In genomic region chr3:159174715-159175390, GRCh38 we compare ENCODE assay signal across 24 cellular contexts.
DNase-seq lines count a peak whose midpoint lies in the region; ATAC-seq, FAIRE-seq and TF ChIP-seq lines count a peak whose summit lies in the region.
"Had no signal": no experiment of that assay in that cellular context is flagged by ENCODE, and none has a peak within 500 bp of the region (broad histone marks: within the 10 kb centered on the region; RNA-seq: fewer than 3 reads in every experiment).

No MANE protein-coding gene starts in this region.

- DNase-seq in HepG2 (ENCODE audit: low spot score) = no peak
- DNase-seq in right lobe of liver = no peak
- no peak for DNase-seq in RWPE2 (ENCODE audit: low spot score)
- DNase-seq in foreskin keratinocyte = peak in 1 of 2 donors; percentile 71
- no peak for DNase-seq in prostate gland (ENCODE audit: low spot score)
- DNase-seq: ACHN; activated CD8-positive, alpha-beta T cell treated with anti-CD3 and anti-CD28 coated beads, Interleukin-2, amount 10 ng/mL, durations not matched to agents 7 days and 5 days; activated T-cell treated with anti-CD3 and anti-CD28 coated beads, Interleukin-2, amount 50 U/mL, for 72 hours; brain microvascular endothelial cell; cortex of kidney; hypothalamus; KBM-7; kidney; mesendoderm; NCI-H1105; NCI-H2107; NCI-H82; stimulated activated CD4-positive, alpha-beta T cell treated with anti-CD3 and anti-CD28 coated beads, Interleukin-4, amount 100 ng/mL, for 24 hours had no signal

- no peak for FAIRE-seq in HepG2 (lab: Jason Lieb, UNC)
- FAIRE-seq: GM12891, kidney had no signal

- no peak overlapping the region for H3K9ac ChIP-seq in HepG2 (ENCODE audit: insufficient read depth, low read depth, low read length)

- no peak overlapping the region for H3K4me2 ChIP-seq in HepG2 (ENCODE audit: low read depth, low read length)

- TF ChIP-seq EP300 in HepG2 (IDR thresholded peaks at IDR 0.05; ENCODE audit: low read depth in 2 of 2, low read length in 2 of 2) (no peak), HepG2 (CRISPR knock-in tag; IDR thresholded peaks at IDR 0.05; ENCODE audit: borderline replicate concordance) (no peak)

- H3K27ac ChIP-seq in HepG2 (ENCODE audit: extremely low read length, insufficient read depth, low read length) (no peak overlapping the region), right lobe of liver (no peak overlapping the region), RWPE2 (ENCODE audit: poor library complexity, severe bottlenecking) (no peak overlapping the region), foreskin keratinocyte (no peak overlapping the region), prostate gland (no peak overlapping the region)
- H3K27ac ChIP-seq: brain microvascular endothelial cell, HL-60 had no signal

- in situ Hi-C loops in HepG2 (cut with HindIII; ENCODE audit: extremely low pct_ligation_motif_present, low pct_unique_long_range_greater_than_20kb) = no loop called here

- BruUV-seq in HepG2 (replicated peaks; lab: Mats Ljungman, UMichigan) = no TSS peak

- 14% methylated on average over 3 of the region's 5 CpGs for WGBS in HepG2 (ENCODE audit: low lambda C conversion rate)
- 59% methylated on average over 5 of the region's 5 CpGs for WGBS in right lobe of liver (ENCODE audit: insufficient coverage, low coverage, low lambda C conversion rate, missing lambda C conversion rate)
- WGBS in prostate gland = 77% methylated on average over 5 of the region's 5 CpGs

- CTCF ChIA-PET in HepG2 (lab: Yijun Ruan, JAX; ENCODE audit: low intra/inter-chr PET ratio, low total read pairs) = no interaction called here

- H3K79me2 ChIP-seq in HepG2 (ENCODE audit: insufficient read depth, low read length) = no peaks in the 10 kb centered on the region

- no peaks in the 10 kb centered on the region for H4K20me1 ChIP-seq in HepG2 (ENCODE audit: insufficient read depth, low read length)

- H3K27me3 ChIP-seq in HepG2 (ENCODE audit: control insufficient read depth in 1 of 2, insufficient read depth in 2 of 2, low read length in 2 of 2) = no peaks in the 10 kb centered on the region
- H3K27me3 ChIP-seq in right lobe of liver = no peaks in the 10 kb centered on the region
- H3K27me3 ChIP-seq in RWPE2 (ENCODE audit: insufficient read depth, poor library complexity, severe bottlenecking) = no peaks in the 10 kb centered on the region
- no peaks in the 10 kb centered on the region for H3K27me3 ChIP-seq in foreskin keratinocyte
- no peaks in the 10 kb centered on the region for H3K27me3 ChIP-seq in prostate gland (replicated peaks; ENCODE audit: insufficient read depth)
- H3K27me3 ChIP-seq: brain microvascular endothelial cell had no signal

- H2AFZ ChIP-seq in HepG2 (ENCODE audit: low read length) = no peak overlapping the region

- H3K4me3 ChIP-seq in HepG2 (replicated peaks in 1 of 3; ENCODE audit: insufficient read depth in 1 of 3, low read depth in 2 of 3, low read length in 3 of 3) = no peak overlapping the region
- no peak overlapping the region for H3K4me3 ChIP-seq in right lobe of liver
- no peak overlapping the region for H3K4me3 ChIP-seq in RWPE2 (ENCODE audit: severe bottlenecking)
- H3K4me3 ChIP-seq in prostate gland = no peak overlapping the region

- H3K9me3 ChIP-seq in HepG2 (ENCODE audit: low read length) (no peaks in the 10 kb centered on the region), right lobe of liver (no peaks in the 10 kb centered on the region), RWPE2 (ENCODE audit: severe bottlenecking) (no peaks in the 10 kb centered on the region), prostate gland (no peaks in the 10 kb centered on the region)

- H3K36me3 ChIP-seq in HepG2 (replicated peaks in 1 of 2; ENCODE audit: control insufficient read depth in 1 of 2, insufficient read depth in 2 of 2, low read length in 2 of 2) = no peaks in the 10 kb centered on the region
- no peaks in the 10 kb centered on the region for H3K36me3 ChIP-seq in right lobe of liver
- H3K36me3 ChIP-seq in RWPE2 (ENCODE audit: low read depth) = no peaks in the 10 kb centered on the region
- no peaks in the 10 kb centered on the region for H3K36me3 ChIP-seq in prostate gland
- H3K36me3 ChIP-seq: brain microvascular endothelial cell had no signal

- TF ChIP-seq POLR2A in HepG2 (IDR thresholded peaks at IDR 0.05; ENCODE audit: insufficient read depth in 1 of 2, low read depth in 2 of 2, low read length in 2 of 2) = no peak
- TF ChIP-seq POLR2A in right lobe of liver (IDR thresholded peaks at IDR 0.05) = no peak
- TF ChIP-seq POLR2A in prostate gland (IDR thresholded peaks at IDR 0.05) = no peak

- POLR2A ChIA-PET in HepG2 (lab: Yijun Ruan, JAX) = no interaction called here

- ATAC-seq in HepG2 (no peak), right lobe of liver (no peak), RWPE2 (ENCODE audit: low read depth) (peak; percentile 76), foreskin keratinocyte (peak; percentile 90), HG03108 (IDR thresholded peaks at IDR 0.05; ENCODE audit: unreplicated experiment) (no peak), HG02759 (IDR thresholded peaks at IDR 0.05; ENCODE audit: unreplicated experiment) (no peak), GM19397 (IDR thresholded peaks at IDR 0.05; ENCODE audit: unreplicated experiment) (no peak)
- ATAC-seq: activated CD8-positive, alpha-beta T cell treated with anti-CD3 and anti-CD28 coated beads, Interleukin-2, amount 10 ng/mL, durations not matched to agents 7 days and 5 days; activated naive CD4-positive, alpha-beta T cell treated with anti-CD3 and anti-CD28 coated beads, Interleukin-2, amount 50 U/mL, for 72 hours; activated T-cell treated with anti-CD3 and anti-CD28 coated beads, Interleukin-2, amount 50 U/mL, for 72 hours had no signal

- intact Hi-C loops in HepG2 (cut with micrococcal nuclease; ENCODE audit: unreplicated experiment) = no loop called here
- intact Hi-C loops in right lobe of liver (cut with DNase I) = no loop called here
- intact Hi-C loops in prostate gland (cut with DNase I) = no loop called here

- H3K4me1 ChIP-seq in HepG2 (ENCODE audit: insufficient read depth, low read length) (no peaks in the 10 kb centered on the region), right lobe of liver (no peaks in the 10 kb centered on the region), RWPE2 (ENCODE audit: insufficient read depth, poor library complexity, severe bottlenecking) (peaks cover 30% of the 10 kb centered on the region), foreskin keratinocyte (peaks cover 10% of the 10 kb centered on the region), prostate gland (replicated peaks) (no peaks in the 10 kb centered on the region)

- no peak for TF ChIP-seq CTCF in HepG2 (CRISPR knock-in tag; IDR thresholded peaks at IDR 0.05)
- TF ChIP-seq CTCF in right lobe of liver (IDR thresholded peaks at IDR 0.05) = no peak
- TF ChIP-seq CTCF in RWPE2 (IDR thresholded peaks at IDR 0.05; ENCODE audit: poor library complexity, severe bottlenecking) = no peak
- TF ChIP-seq CTCF in foreskin keratinocyte (conservative IDR thresholded peaks at IDR 0.05) = no peak
- TF ChIP-seq CTCF in prostate gland (IDR thresholded peaks at IDR 0.05) = no peak

- TF ChIP-seq RAD21 in HepG2 (CRISPR knock-in tag; IDR thresholded peaks at IDR 0.05) = no peak

TF ChIP-seq in HepG2, 621 proteins besides CTCF, POLR2A, EP300 and RAD21:
- TF ChIP-seq NFE2L2 (IDR thresholded peaks at IDR 0.05; ENCODE audit: low read length) (peak; percentile 64), SNAI1 (CRISPR knock-in tag; IDR thresholded peaks at IDR 0.05; ENCODE audit: borderline replicate concordance) (no peak), ZNF205 (CRISPR knock-in tag; IDR thresholded peaks at IDR 0.05) (no peak), MAFK (conservative IDR thresholded peaks at IDR 0.05 in 1 of 2, IDR thresholded peaks at IDR 0.05 in 1 of 2; ENCODE audit: low read length in 2 of 2) (peak in 1 of 2 experiments; percentile 54; a peak in 1 of 4 replicates)

Comparison
In these comparisons a context has a peak if more than half of its experiments do, and no peak if none do; other contexts are left out.
1. ATAC-seq: peak in RWPE2 (single experiment) and foreskin keratinocyte (single experiment); none in HepG2 (single experiment), right lobe of liver (0 of 4), HG03108 (single experiment), HG02759 (single experiment) and GM19397 (single experiment).